Comparison of ENCODE assay signal across 20 cellular contexts in the genomic region with DNA sequence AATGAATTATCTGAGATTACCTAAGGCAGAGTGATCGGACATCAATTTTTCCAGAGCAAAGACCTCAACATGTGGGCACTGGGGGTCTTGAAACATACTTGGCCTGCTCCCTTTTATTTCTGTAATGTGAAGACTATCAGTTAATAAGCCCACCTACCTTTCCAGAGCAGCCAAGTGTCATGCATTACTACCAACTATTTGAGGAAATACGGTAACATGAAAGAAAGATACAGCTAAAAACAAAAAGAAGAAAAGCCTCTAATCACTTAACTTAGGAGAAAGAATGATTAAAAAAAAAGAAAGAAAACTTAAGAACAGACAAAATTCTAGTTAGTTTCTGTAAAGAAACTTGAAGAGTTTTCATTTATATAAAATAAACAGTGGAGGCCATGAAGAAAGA.
DNase-seq lines count a peak whose midpoint lies in the region; ATAC-seq and TF ChIP-seq lines count a peak whose summit lies in the region.
"Had no signal": no experiment of that assay in that cellular context is flagged by ENCODE, and none has a peak within 500 bp of the region (broad histone marks: within the 10 kb centered on the region; RNA-seq: fewer than 3 reads in every experiment).

No MANE protein-coding gene starts in this region.

- intact Hi-C loops in ascending aorta (cut with DNase I) = loop anchor here (5.0 kb wide), 1 partner anchor 92 kb away; no protein-coding TSS in a partner anchor

- peaks cover 27% of the 10 kb centered on the region for H3F3A ChIP-seq in MM.1S (ENCODE audit: insufficient read depth, low read length)

- H3K27me3 ChIP-seq in MM.1S (replicated peaks; ENCODE audit: insufficient read depth, low read length) = no peaks in the 10 kb centered on the region
- no peaks in the 10 kb centered on the region for H3K27me3 ChIP-seq in ascending aorta

- H4K20me1 ChIP-seq in MM.1S (ENCODE audit: insufficient read depth, low read length) = no peaks in the 10 kb centered on the region

- ATAC-seq in HG03378 (IDR thresholded peaks at IDR 0.05; ENCODE audit: unreplicated experiment) = no peak
- ATAC-seq: T-cell had no signal

- H3K9me2 ChIP-seq in MM.1S (replicated peaks; ENCODE audit: insufficient read depth, low read length) = no peaks in the 10 kb centered on the region

- H3K4me1 ChIP-seq in ES-I3 (ENCODE audit: insufficient read depth, low read length) = peaks cover 22% of the 10 kb centered on the region
- peaks cover 32% of the 10 kb centered on the region for H3K4me1 ChIP-seq in MM.1S (ENCODE audit: low read length)
- H3K4me1 ChIP-seq in ascending aorta = peaks cover 0 to 6% of the 10 kb centered on the region in 2 donors

- no peak overlapping the region for H2AFZ ChIP-seq in MM.1S (ENCODE audit: low read length)

- H3K9me3 ChIP-seq in ES-I3 (ENCODE audit: control insufficient read depth, insufficient read depth, low read length) = peaks cover 2% of the 10 kb centered on the region; the same call in 1 of the 2 replicates
- H3K9me3 ChIP-seq in MM.1S (replicated peaks; ENCODE audit: insufficient read depth, low read length) = no peaks in the 10 kb centered on the region
- no peaks in the 10 kb centered on the region for H3K9me3 ChIP-seq in ascending aorta
- H3K9me3 ChIP-seq: HAP-1 had no signal

- H3K4me2 ChIP-seq in MM.1S (ENCODE audit: low read depth, low read length) = peak overlapping the region; percentile 46; the same call in 1 of the 2 replicates

- H3K4me3 ChIP-seq in MM.1S (ENCODE audit: low read length) (0 out of 2 replicates have a peak overlapping the region, but pooled peaks have one; percentile 11), ascending aorta (no peak overlapping the region)
- H3K4me3 ChIP-seq: HAP-1 had no signal

- H3K9ac ChIP-seq in ES-I3 (ENCODE audit: low read depth, low read length) (peak overlapping the region; percentile 17; the same call in 1 of the 2 replicates), MM.1S (ENCODE audit: low read length) (peak overlapping the region; percentile 57; the same call in 1 of the 2 replicates)

- no peak for DNase-seq in MM.1S
- DNase-seq in ascending aorta (ENCODE audit: low spot score in 2 of 2) = no peak
- DNase-seq in stimulated activated CD4-positive, alpha-beta T cell treated with anti-CD3 and anti-CD28 coated beads, Interleukin-2, amount 100 ng/mL, for 48 hours = no peak
- DNase-seq in NCI-H1092 treated with DMSO at 0.1 percent for 48 hours (lab: John Stamatoyannopoulos, UW) = no peak
- DNase-seq in activated CD4-positive, CD25-positive, alpha-beta regulatory T cell (lab: John Stamatoyannopoulos, UW) = no peak
- DNase-seq: Calu3, DMS79 treated with DMSO at 0.1 percent for 48 hours, HFFc6, Karpas-422, NCI-H1694, NCI-H2029 treated with DMSO at 0.1 percent for 48 hours, NCI-H446 treated with DMSO at 0.1 percent for 48 hours, NCI-H526, NCI-H82, SHP77, T-cell had no signal

- H3K79me2 ChIP-seq in MM.1S (ENCODE audit: low read length) = no peaks in the 10 kb centered on the region

- H3K36me3 ChIP-seq in ES-I3 (ENCODE audit: insufficient read depth, low read length) (peaks cover 2% of the 10 kb centered on the region; the same call in 1 of the 2 replicates), MM.1S (replicated peaks; ENCODE audit: insufficient read depth, low read length) (no peaks in the 10 kb centered on the region), ascending aorta (no peaks in the 10 kb centered on the region)
- H3K36me3 ChIP-seq: HAP-1 had no signal

- H3K27ac ChIP-seq in MM.1S (ENCODE audit: low read length) (peak overlapping the region; percentile 90), ascending aorta (peak overlapping the region; percentile 39 to 53)
- H3K27ac ChIP-seq: RWPE1 had no signal

- TF ChIP-seq CTCF in MM.1S (IDR thresholded peaks at IDR 0.05; ENCODE audit: low read length) = no peak
- no peak for TF ChIP-seq CTCF in ascending aorta (IDR thresholded peaks at IDR 0.05)
